Comparison of ENCODE assay signal across 1 cellular context in genomic region chr6:63565058-63565726, GRCh38.
TF ChIP-seq lines count a peak whose summit lies in the region.

No MANE protein-coding gene starts in this region.

TF ChIP-seq in HepG2, 621 proteins besides CTCF, POLR2A, EP300 and RAD21 (continued from another document and continues in another):
- no peak for TF ChIP-seq ZBTB2 (CRISPR knock-in tag; IDR thresholded peaks at IDR 0.05; ENCODE audit: low read depth)
- no peak for TF ChIP-seq ZNF512B (CRISPR knock-in tag; IDR thresholded peaks at IDR 0.05; ENCODE audit: borderline replicate concordance)
- no peak for TF ChIP-seq RFX5 (IDR thresholded peaks at IDR 0.05; ENCODE audit: low read depth, low read length)
- TF ChIP-seq ZNF512 (CRISPR knock-in tag; IDR thresholded peaks at IDR 0.05): no peak
- no peak for TF ChIP-seq TBX3 (IDR thresholded peaks at IDR 0.05; ENCODE audit: borderline replicate concordance)
- no peak for TF ChIP-seq BRCA1 (CRISPR knock-in tag; IDR thresholded peaks at IDR 0.05)
- no peak for TF ChIP-seq SP2 (CRISPR knock-in tag; IDR thresholded peaks at IDR 0.05)
- TF ChIP-seq NR0B2 (CRISPR knock-in tag; IDR thresholded peaks at IDR 0.05): no peak
- TF ChIP-seq ZNF460 (CRISPR knock-in tag; IDR thresholded peaks at IDR 0.05; ENCODE audit: borderline replicate concordance): no peak
- no peak for TF ChIP-seq TEAD2 (CRISPR knock-in tag; IDR thresholded peaks at IDR 0.05)
- no peak for TF ChIP-seq ZIK1 (CRISPR knock-in tag; IDR thresholded peaks at IDR 0.05; ENCODE audit: borderline replicate concordance, low read depth)
- peak; percentile 95; the same call in 1 of the 2 replicates for TF ChIP-seq AHDC1 (CRISPR knock-in tag; IDR thresholded peaks at IDR 0.05; ENCODE audit: borderline replicate concordance)
- no peak for TF ChIP-seq FOXC1 (CRISPR knock-in tag; IDR thresholded peaks at IDR 0.05; ENCODE audit: borderline replicate concordance)
- TF ChIP-seq ZBTB39 (CRISPR knock-in tag; IDR thresholded peaks at IDR 0.05): no peak
- no peak for TF ChIP-seq PRDM15 (CRISPR knock-in tag; IDR thresholded peaks at IDR 0.05)
- no peak for TF ChIP-seq ZNF260 (CRISPR knock-in tag; IDR thresholded peaks at IDR 0.05; ENCODE audit: borderline replicate concordance, low read depth)
- TF ChIP-seq ZNF878 (CRISPR knock-in tag; IDR thresholded peaks at IDR 0.05): no peak
- TF ChIP-seq ZFX (CRISPR knock-in tag; IDR thresholded peaks at IDR 0.05; ENCODE audit: low read depth): peak; percentile 30; the same call in 1 of the 2 replicates
- no peak for TF ChIP-seq ZNF337 (CRISPR knock-in tag; IDR thresholded peaks at IDR 0.05; ENCODE audit: borderline replicate concordance, low read depth)
- no peak for TF ChIP-seq NFAT5 (CRISPR knock-in tag; IDR thresholded peaks at IDR 0.05)
- no peak for TF ChIP-seq GMEB1 (CRISPR knock-in tag; IDR thresholded peaks at IDR 0.05; ENCODE audit: borderline replicate concordance)
